In the genomic region with DNA sequence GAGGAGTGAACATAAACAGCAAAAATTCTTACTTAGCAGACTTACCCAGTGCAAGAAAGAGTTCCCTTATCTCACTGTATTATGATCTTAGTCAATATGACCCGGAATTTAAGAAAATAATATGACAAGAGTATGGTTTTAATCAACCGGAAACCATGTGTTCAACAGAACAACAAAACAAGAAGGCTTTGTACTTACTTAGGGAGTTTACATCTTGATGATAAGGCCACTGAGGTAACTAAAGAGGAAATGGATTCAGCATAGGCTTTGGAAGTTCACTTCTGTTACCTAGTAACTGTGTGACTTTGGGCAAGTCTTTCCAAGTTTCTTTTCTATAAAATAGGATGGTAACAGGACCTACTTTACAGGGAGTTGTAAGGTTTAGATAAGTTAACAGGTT, we compare ENCODE assay signal across 1 cellular context.
TF ChIP-seq lines count a peak whose summit lies in the region.

No MANE protein-coding gene starts in this region.

TF ChIP-seq in IMR-90, 13 proteins besides CTCF, POLR2A, EP300 and RAD21:
- TF ChIP-seq, protein P1, sequence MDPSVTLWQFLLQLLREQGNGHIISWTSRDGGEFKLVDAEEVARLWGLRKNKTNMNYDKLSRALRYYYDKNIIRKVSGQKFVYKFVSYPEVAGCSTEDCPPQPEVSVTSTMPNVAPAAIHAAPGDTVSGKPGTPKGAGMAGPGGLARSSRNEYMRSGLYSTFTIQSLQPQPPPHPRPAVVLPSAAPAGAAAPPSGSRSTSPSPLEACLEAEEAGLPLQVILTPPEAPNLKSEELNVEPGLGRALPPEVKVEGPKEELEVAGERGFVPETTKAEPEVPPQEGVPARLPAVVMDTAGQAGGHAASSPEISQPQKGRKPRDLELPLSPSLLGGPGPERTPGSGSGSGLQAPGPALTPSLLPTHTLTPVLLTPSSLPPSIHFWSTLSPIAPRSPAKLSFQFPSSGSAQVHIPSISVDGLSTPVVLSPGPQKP (IDR thresholded peaks at IDR 0.05; ENCODE audit: borderline replicate concordance, low read depth, low read length), result no peak
- TF ChIP-seq RCOR1 (IDR thresholded peaks at IDR 0.05; ENCODE audit: insufficient replicate concordance, low read length), result no peak
- TF ChIP-seq CEBPB (IDR thresholded peaks at IDR 0.05; ENCODE audit: low read depth, low read length), result no peak
- no peak for TF ChIP-seq MAFK (IDR thresholded peaks at IDR 0.05; ENCODE audit: low read depth, low read length)
- no peak for TF ChIP-seq MAZ (IDR thresholded peaks at IDR 0.05; ENCODE audit: borderline replicate concordance, low read depth, low read length)
- no peak for TF ChIP-seq BHLHE40 (IDR thresholded peaks at IDR 0.05; ENCODE audit: low read depth, low read length)
- no peak for TF ChIP-seq MXI1 (IDR thresholded peaks at IDR 0.05; ENCODE audit: borderline replicate concordance, low read depth, low read length)
- TF ChIP-seq SMC3 (IDR thresholded peaks at IDR 0.05; ENCODE audit: low read depth, low read length), result no peak
- TF ChIP-seq CHD1 (IDR thresholded peaks at IDR 0.05; ENCODE audit: low read depth, low read length), result no peak
- TF ChIP-seq RFX5 (IDR thresholded peaks at IDR 0.05; ENCODE audit: low read depth, low read length), result no peak
- TF ChIP-seq NFE2L2 (IDR thresholded peaks at IDR 0.05; ENCODE audit: low read depth, low read length), result no peak
- TF ChIP-seq, protein P2, sequence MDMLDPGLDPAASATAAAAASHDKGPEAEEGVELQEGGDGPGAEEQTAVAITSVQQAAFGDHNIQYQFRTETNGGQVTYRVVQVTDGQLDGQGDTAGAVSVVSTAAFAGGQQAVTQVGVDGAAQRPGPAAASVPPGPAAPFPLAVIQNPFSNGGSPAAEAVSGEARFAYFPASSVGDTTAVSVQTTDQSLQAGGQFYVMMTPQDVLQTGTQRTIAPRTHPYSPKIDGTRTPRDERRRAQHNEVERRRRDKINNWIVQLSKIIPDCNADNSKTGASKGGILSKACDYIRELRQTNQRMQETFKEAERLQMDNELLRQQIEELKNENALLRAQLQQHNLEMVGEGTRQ (IDR thresholded peaks at IDR 0.05; ENCODE audit: low read depth, low read length), result no peak
- no peak for TF ChIP-seq FOS (IDR thresholded peaks at IDR 0.05; ENCODE audit: low read depth, low read length)
